ENCODE assay signal across 8 cellular contexts in genomic region chr18:74342416-74343043, GRCh38. TPM values are rescaled to one million over a fixed set of nuclear protein-coding genes. Genes with fewer than 3 reads are reported as not detected.
DNase-seq lines count a peak whose midpoint lies in the region; ATAC-seq and TF ChIP-seq lines count a peak whose summit lies in the region.

No MANE protein-coding gene starts in this region.

- H3K4me1 ChIP-seq in KMS-11 (ENCODE audit: low read depth, poor library complexity, severe bottlenecking) (no peaks in the 10 kb centered on the region), osteoblast (ENCODE audit: insufficient read depth, low read length) (no peaks in the 10 kb centered on the region)

- TF ChIP-seq CTCF in KMS-11 (conservative IDR thresholded peaks at IDR 0.05; ENCODE audit: low read depth, low read length), result peak; percentile 89
- TF ChIP-seq CTCF in epithelial cell of proximal tubule (conservative IDR thresholded peaks at IDR 0.05; ENCODE audit: low read depth, low read length), result peak; percentile 75
- TF ChIP-seq CTCF in osteoblast (IDR thresholded peaks at IDR 0.05; ENCODE audit: extremely low read depth, low read depth, low read length), result peak; percentile 65

- H3K79me2 ChIP-seq in KMS-11 (ENCODE audit: insufficient read depth, low read depth), result no peaks in the 10 kb centered on the region
- H3K79me2 ChIP-seq in osteoblast (ENCODE audit: insufficient read depth, low read length), result no peaks in the 10 kb centered on the region

- no peak overlapping the region for H3K27ac ChIP-seq in KMS-11
- H3K27ac ChIP-seq in osteoblast (ENCODE audit: low read depth, low read length), result no peak overlapping the region

- H3K36me3 ChIP-seq in KMS-11 (ENCODE audit: insufficient read depth), result no peaks in the 10 kb centered on the region
- H3K36me3 ChIP-seq in osteoblast (ENCODE audit: insufficient read depth, low read length), result no peaks in the 10 kb centered on the region

- DNase-seq in NCI-H82 (lab: John Stamatoyannopoulos, UW), result peak; percentile 35
- DNase-seq in NCI-H82 treated with DMSO at 0.1 percent for 48 hours (lab: John Stamatoyannopoulos, UW; ENCODE audit: unreplicated experiment), result no peak
- DNase-seq in SHP77 treated with DMSO at 0.1 percent for 48 hours (lab: John Stamatoyannopoulos, UW), result peak; percentile 10
- DNase-seq in epithelial cell of proximal tubule (ENCODE audit: low read depth), result peak; percentile 33
- DNase-seq in osteoblast (ENCODE audit: insufficient read length, low spot score, missing footprints), result no peak
- DNase-seq in HuH-7 (ENCODE audit: low spot score), result no peak

- H3K27me3 ChIP-seq in KMS-11 (ENCODE audit: insufficient read depth, low read depth) (no peaks in the 10 kb centered on the region), osteoblast (ENCODE audit: insufficient read depth, low read length) (no peaks in the 10 kb centered on the region)

- H4K20me1 ChIP-seq in KMS-11 (ENCODE audit: insufficient read depth), result no peaks in the 10 kb centered on the region
- H4K20me1 ChIP-seq in osteoblast (ENCODE audit: insufficient read depth, low read length), result no peaks in the 10 kb centered on the region

- H3K9ac ChIP-seq in KMS-11, result no peak overlapping the region

- H3K4me2 ChIP-seq in KMS-11 (no peak overlapping the region), osteoblast (ENCODE audit: insufficient read depth, low read length) (no peak overlapping the region)

- peak overlapping the region; percentile 11; the same call in 1 of the 2 replicates for H2AFZ ChIP-seq in KMS-11 (ENCODE audit: low read depth)
- no peak overlapping the region for H2AFZ ChIP-seq in osteoblast (ENCODE audit: low read length)

- H3K4me3 ChIP-seq in KMS-11 (IDR thresholded peaks at IDR 0.05; ENCODE audit: insufficient read depth, low read depth, low read length) (no peak overlapping the region), epithelial cell of proximal tubule (ENCODE audit: low read depth, low read length) (no peak overlapping the region), osteoblast (ENCODE audit: insufficient read depth, low read length) (no peak overlapping the region)

- ATAC-seq in HG03196 (IDR thresholded peaks at IDR 0.05; ENCODE audit: unreplicated experiment), result no peak

- H3K9me3 ChIP-seq in osteoblast (ENCODE audit: low read depth, low read length), result no peaks in the 10 kb centered on the region

RNA-seq across cellular contexts. Expression of gene C18orf63, which starts 26.9 kb away (rescaled TPM):
- not detected in 2 replicates for total RNA-seq in epithelial cell of proximal tubule
- total RNA-seq in osteoblast, result not detected in 2 replicates

RNA-seq across cellular contexts. Expression of gene CYB5A, which starts 50.8 kb away (rescaled TPM):
- total RNA-seq in epithelial cell of proximal tubule (91.3 and 140 TPM in 2 replicates), osteoblast (51.9 and 55.4 TPM in 2 replicates)

Comparison
In these comparisons a context has a peak if more than half of its experiments do, and no peak if none do; other contexts are left out.
1. DNase-seq: peak in NCI-H82 (single experiment), SHP77 treated with DMSO at 0.1 percent for 48 hours (single experiment) and epithelial cell of proximal tubule (single experiment); none in NCI-H82 treated with DMSO at 0.1 percent for 48 hours (single experiment), osteoblast (single experiment) and HuH-7 (single experiment).
2. Peak in every context shown above with its lines, with median percentiles within 50 percentile points of each other: CTCF ChIP-seq.